Comparison of ENCODE assay signal across 27 cellular contexts in genomic region chr22:37000676-37001534, GRCh38.
"Had no signal": no experiment of that assay in that cellular context is flagged by ENCODE, and none has a peak within 500 bp of the region (broad histone marks: within the 10 kb centered on the region; RNA-seq: fewer than 3 reads in every experiment).

No MANE protein-coding gene starts in this region.

- H3K9me3 ChIP-seq: Peyer's patch, SK-N-SH had no signal

- H3K4me3 ChIP-seq: MG63, Peyer's patch, SJSA1 had no signal

- FAIRE-seq: TTC549 had no signal

- DNase-seq: activated CD4-positive, alpha-beta T cell treated with anti-CD3 and anti-CD28 coated beads, Interleukin-2, amount 10 ng/mL, durations not matched to agents 24 days and 14 days; activated CD4-positive, alpha-beta T cell treated with anti-CD3 and anti-CD28 coated beads, Interleukin-2, amount 50 U/mL, for 48 hours; activated CD8-positive, alpha-beta T cell treated with anti-CD3 and anti-CD28 coated beads, Interleukin-2, amount 10 ng/mL, durations not matched to agents 7 days and 5 days; activated gamma-delta T cell; activated naive CD4-positive, alpha-beta T cell treated with anti-CD3 and anti-CD28 coated beads for 36 hours; activated naive CD8-positive, alpha-beta T cell treated with anti-CD3 and anti-CD28 coated beads, Interleukin-2, amount 50 U/mL, for 24 hours; activated T-cell treated with anti-CD3 and anti-CD28 coated beads, Interleukin-2, amount 50 U/mL, for 24 hours; anterior cingulate cortex; central memory CD4-positive, alpha-beta T cell; Karpas-422; MG63; NCI-H1048; NCI-H1105 treated with DMSO at 0.1 percent for 48 hours; NCI-H1436 treated with DMSO at 0.1 percent for 48 hours; NCI-H1694 treated with DMSO at 0.1 percent for 48 hours; NCI-H2029; NCI-H345; NCI-H526; NCI-H748 treated with DMSO at 0.1 percent for 48 hours; NK-92 treated with Interleukin-12 subunit alpha and Interleukin-12 subunit beta, amount 100 ng/mL, for 24 hours; PC-3; Peyer's patch; RPMI8226; SHP77 treated with DMSO at 0.1 percent for 48 hours; SK-N-SH had no signal

- H3K9me2 ChIP-seq: SK-N-SH had no signal

- H3K27me3 ChIP-seq: MG63, Peyer's patch had no signal

- ATAC-seq: activated CD8-positive, alpha-beta T cell treated with anti-CD3 and anti-CD28 coated beads, Interleukin-2, amount 10 ng/mL, durations not matched to agents 7 days and 5 days; activated naive CD8-positive, alpha-beta T cell treated with anti-CD3 and anti-CD28 coated beads, Interleukin-2, amount 50 U/mL, for 24 hours; PC-3 had no signal

- H3K27ac ChIP-seq: SJSA1 had no signal

- H3K4me1 ChIP-seq: Peyer's patch, SJSA1 had no signal

- H3K4me2 ChIP-seq: SK-N-SH had no signal

- H3K9ac ChIP-seq: SK-N-SH had no signal

- H3K36me3 ChIP-seq: MG63, Peyer's patch, SJSA1 had no signal
